In the genomic region with DNA sequence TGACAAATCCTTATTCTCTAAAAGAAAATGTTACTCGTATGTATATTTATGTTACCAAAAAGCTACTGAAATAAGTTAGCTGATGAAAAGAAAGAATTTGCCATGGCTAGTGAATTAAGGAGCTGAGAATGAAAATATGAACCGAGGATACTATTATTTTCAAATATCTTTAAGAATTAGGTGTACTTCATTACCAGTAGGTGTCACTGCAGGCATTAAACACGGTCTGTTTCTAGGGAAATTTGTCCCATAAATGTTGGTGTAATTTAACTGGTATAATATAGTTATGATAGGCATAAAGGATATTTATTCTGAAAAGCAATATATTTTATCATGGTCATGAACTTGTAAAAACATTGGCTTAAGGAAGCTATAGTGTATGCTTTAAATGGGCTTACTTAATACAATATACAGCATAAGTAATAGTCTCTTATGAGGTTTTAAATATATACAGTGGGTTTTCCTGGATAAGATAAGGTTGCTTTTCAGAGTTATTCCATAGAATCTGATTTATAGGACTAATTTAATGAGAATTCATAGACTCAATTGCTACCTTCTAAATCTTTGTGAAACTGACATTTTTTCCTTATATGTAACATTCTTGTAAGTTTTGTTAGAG, we compare ENCODE assay signal across 8 cellular contexts.
DNase-seq lines count a peak whose midpoint lies in the region; ATAC-seq and TF ChIP-seq lines count a peak whose summit lies in the region.

No MANE protein-coding gene starts in this region.

- no peak overlapping the region for H2AFZ ChIP-seq in Karpas-422 (ENCODE audit: low read length)

- no peaks in the 10 kb centered on the region for H3K4me1 Mint-ChIP-seq in CD4-positive, alpha-beta T cell (ENCODE audit: low read depth)
- no peaks in the 10 kb centered on the region for H3K4me1 Mint-ChIP-seq in activated T-helper 17 cell treated with anti-CD3 and anti-CD28 coated beads, Interleukin-2, amount 50 U/mL, for 72 hours

- no peak overlapping the region for H3K4me2 ChIP-seq in Karpas-422 (ENCODE audit: low read depth, low read length, poor library complexity, severe bottlenecking)

- no peak overlapping the region for H3K27ac ChIP-seq in Karpas-422 (ENCODE audit: low read length)
- no peak overlapping the region for H3K27ac ChIP-seq in RWPE1
- H3K27ac ChIP-seq in psoas muscle: no peak overlapping the region
- no peak overlapping the region for H3K27ac ChIP-seq in CD4-positive, alpha-beta T cell (ENCODE audit: low read depth, low read length)

- H3K27ac Mint-ChIP-seq in CD4-positive, alpha-beta T cell: no peak overlapping the region
- no peak overlapping the region for H3K27ac Mint-ChIP-seq in activated T-helper 17 cell treated with anti-CD3 and anti-CD28 coated beads, Interleukin-2, amount 50 U/mL, for 72 hours

- no peaks in the 10 kb centered on the region for H4K20me1 ChIP-seq in Karpas-422 (ENCODE audit: insufficient read depth, low read depth, low read length)

- DNase-seq in DMS 273 (lab: John Stamatoyannopoulos, UW; ENCODE audit: unreplicated experiment) (peak; percentile 74), Karpas-422 (peak; percentile 70), RWPE1 (ENCODE audit: low spot score) (peak; percentile 16), fibroblast of the conjunctiva (ENCODE audit: low read depth) (peak; percentile 56), psoas muscle (no peak)
- no peak for DNase-seq in CD4-positive, alpha-beta T cell

- H3K9me2 ChIP-seq in Karpas-422 (replicated peaks; ENCODE audit: insufficient read depth, low read length): no peaks in the 10 kb centered on the region

- ATAC-seq in psoas muscle (peak in 2 of 4 donors; percentile 46 to 63), HG03521 (IDR thresholded peaks at IDR 0.05; ENCODE audit: unreplicated experiment) (no peak)
- no peak for ATAC-seq in CD4-positive, alpha-beta T cell (ENCODE audit: poor library complexity)
- ATAC-seq in activated T-helper 17 cell treated with anti-CD3 and anti-CD28 coated beads, Interleukin-2, amount 50 U/mL, for 72 hours (replicated peaks): no peak

- intact Hi-C loops in psoas muscle (cut with DNase I): loop anchor here in 1 of 2 donors (5.0 kb wide), 2 partner anchors 1005 to 1075 kb away; no protein-coding TSS in a partner anchor
- intact Hi-C loops in CD4-positive, alpha-beta T cell (cut with DNase I, micrococcal nuclease): loop anchor here (5.0 to 10.0 kb wide), 2 partner anchors 1000 to 1003 kb away; no protein-coding TSS in a partner anchor

- no peaks in the 10 kb centered on the region for H3K36me3 ChIP-seq in Karpas-422 (ENCODE audit: insufficient read depth, low read length)
- no peaks in the 10 kb centered on the region for H3K36me3 ChIP-seq in psoas muscle (ENCODE audit: insufficient read depth in 1 of 2, low read depth in 1 of 2)

- no peaks in the 10 kb centered on the region for H3K9me3 ChIP-seq in Karpas-422 (ENCODE audit: low read length)
- no peaks in the 10 kb centered on the region for H3K9me3 ChIP-seq in psoas muscle
- no peaks in the 10 kb centered on the region for H3K9me3 ChIP-seq in CD4-positive, alpha-beta T cell (ENCODE audit: control insufficient read depth, low read length)

- TF ChIP-seq CTCF in RWPE1 (conservative IDR thresholded peaks at IDR 0.05; ENCODE audit: low read depth) (peak; percentile 62), psoas muscle (IDR thresholded peaks at IDR 0.05) (peak; percentile 74)
- TF ChIP-seq CTCF in CD4-positive, alpha-beta T cell (IDR thresholded peaks at IDR 0.05): no peak

- H3K9me3 Mint-ChIP-seq in CD4-positive, alpha-beta T cell: peaks cover 3% of the 10 kb centered on the region
- H3K9me3 Mint-ChIP-seq in activated T-helper 17 cell treated with anti-CD3 and anti-CD28 coated beads, Interleukin-2, amount 50 U/mL, for 72 hours: no peaks in the 10 kb centered on the region

- no peak overlapping the region for H3K4me3 ChIP-seq in Karpas-422 (ENCODE audit: low read length)
- H3K4me3 ChIP-seq in psoas muscle: no peak overlapping the region

- POLR2A ChIA-PET in RWPE1 (lab: Yijun Ruan, JAX; ENCODE audit: low non-redundant PET): no interaction called here
- POLR2A ChIA-PET in CD4-positive, alpha-beta T cell (lab: Charles Lee): no interaction called here

- WGBS in psoas muscle, 3 donors: 5 to 8% (median 7%) methylated on average over 3 of the region's 3 CpGs

- H3K36me3 Mint-ChIP-seq in CD4-positive, alpha-beta T cell (ENCODE audit: low read depth): no peaks in the 10 kb centered on the region
- H3K36me3 Mint-ChIP-seq in activated T-helper 17 cell treated with anti-CD3 and anti-CD28 coated beads, Interleukin-2, amount 50 U/mL, for 72 hours (ENCODE audit: low read depth): no peaks in the 10 kb centered on the region

- H3K4me3 Mint-ChIP-seq in CD4-positive, alpha-beta T cell: no peak overlapping the region
- no peak overlapping the region for H3K4me3 Mint-ChIP-seq in activated T-helper 17 cell treated with anti-CD3 and anti-CD28 coated beads, Interleukin-2, amount 50 U/mL, for 72 hours

- no peak overlapping the region for H3K9ac ChIP-seq in Karpas-422 (ENCODE audit: low read length)

- no peaks in the 10 kb centered on the region for H3K4me1 ChIP-seq in Karpas-422 (ENCODE audit: low read length)
- H3K4me1 ChIP-seq in psoas muscle: no peaks in the 10 kb centered on the region

- no peaks in the 10 kb centered on the region for H3K79me2 ChIP-seq in Karpas-422 (ENCODE audit: low read length)

- H3K27me3 Mint-ChIP-seq in CD4-positive, alpha-beta T cell: no peaks in the 10 kb centered on the region
- H3K27me3 Mint-ChIP-seq in activated T-helper 17 cell treated with anti-CD3 and anti-CD28 coated beads, Interleukin-2, amount 50 U/mL, for 72 hours: no peaks in the 10 kb centered on the region

- CTCF ChIA-PET in RWPE1 (lab: Yijun Ruan, JAX): interaction anchor here (0.6 to 1.4 kb wide), 10 partner anchors 11 to 1262 kb away, joined by 3 to 5 read pairs (median 4); no protein-coding TSS in a partner anchor
- CTCF ChIA-PET in CD4-positive, alpha-beta T cell (lab: Charles Lee): no interaction called here

- H3K27me3 ChIP-seq in Karpas-422 (ENCODE audit: low read length): no peaks in the 10 kb centered on the region
- H3K27me3 ChIP-seq in psoas muscle (ENCODE audit: insufficient read depth in 3 of 3, low read length in 2 of 3): no peaks in the 10 kb centered on the region
- H3K27me3 ChIP-seq in CD4-positive, alpha-beta T cell (ENCODE audit: control insufficient read depth, insufficient read depth, low read length): no peaks in the 10 kb centered on the region

Comparison
In these comparisons a context has a peak if more than half of its experiments do, and no peak if none do; other contexts are left out.
1. DNase-seq: peak in DMS 273 (single experiment), Karpas-422 (single experiment), RWPE1 (single experiment) and fibroblast of the conjunctiva (single experiment); none in psoas muscle (0 of 2) and CD4-positive, alpha-beta T cell (0 of 10).